ENCODE assay signal across 1 cellular context in genomic region chr6:16733085-16733484, GRCh38.
TF ChIP-seq lines count a peak whose summit lies in the region.

No MANE protein-coding gene starts in this region.

TF ChIP-seq in HEK293, 187 proteins besides CTCF, POLR2A, EP300 and RAD21:
- no peak for TF ChIP-seq GLIS1 (tag by site-specific recombination; IDR thresholded peaks at IDR 0.05)
- no peak for TF ChIP-seq ZNF146 (tag by site-specific recombination; IDR thresholded peaks at IDR 0.05)
- no peak for TF ChIP-seq OSR2 (tag by site-specific recombination; IDR thresholded peaks at IDR 0.05)
- no peak for TF ChIP-seq ZBTB20 (tag by site-specific recombination; IDR thresholded peaks at IDR 0.05)
- TF ChIP-seq ZBTB7A (tag by site-specific recombination; IDR thresholded peaks at IDR 0.05; ENCODE audit: low read depth) = no peak
- TF ChIP-seq ZBTB17 (tag by site-specific recombination; IDR thresholded peaks at IDR 0.05) = no peak
- peak; percentile 20; the same call in 1 of the 2 replicates for TF ChIP-seq PRDM6 (tag by site-specific recombination; IDR thresholded peaks at IDR 0.05)
- no peak for TF ChIP-seq KLF10 (tag by site-specific recombination; IDR thresholded peaks at IDR 0.05)
